ENCODE assay signal across 31 cellular contexts in genomic region chr14:29545714-29546113, GRCh38.
"Had no signal": no experiment of that assay in that cellular context is flagged by ENCODE, and none has a peak within 500 bp of the region (broad histone marks: within the 10 kb centered on the region; RNA-seq: fewer than 3 reads in every experiment).

No MANE protein-coding gene starts in this region.

- ATAC-seq: activated CD8-positive, alpha-beta memory T cell treated with anti-CD3 and anti-CD28 coated beads, Interleukin-2, amount 10 ng/mL, durations not matched to agents 7 days and 5 days; activated CD8-positive, alpha-beta T cell treated with anti-CD3 and anti-CD28 coated beads, Interleukin-2, amount 10 ng/mL, durations not matched to agents 7 days and 5 days; activated naive CD8-positive, alpha-beta T cell treated with anti-CD3 and anti-CD28 coated beads, Interleukin-2, amount 50 U/mL, for 24 hours had no signal

- H3K9me3 ChIP-seq: ascending aorta had no signal

- H3K36me3 ChIP-seq: ascending aorta, cardiac muscle cell had no signal

- H3K27me3 ChIP-seq: ascending aorta, cardiac muscle cell had no signal

- FAIRE-seq: bronchial epithelial cell, TTC549 had no signal

- H3K4me3 ChIP-seq: ascending aorta, cardiac muscle cell had no signal

- DNase-seq: activated B cell treated with CpG ODN at 0.5 μM for 24 hours; activated CD4-positive, alpha-beta memory T cell treated with anti-CD3 and anti-CD28 coated beads for 36 hours; activated CD4-positive, alpha-beta T cell treated with anti-CD3 and anti-CD28 coated beads for 4 hours; activated CD4-positive, alpha-beta T cell treated with anti-CD3 and anti-CD28 coated beads, Interleukin-2, amount 10 ng/mL, durations not matched to agents 24 days and 14 days; activated CD4-positive, alpha-beta T cell treated with anti-CD3 and anti-CD28 coated beads, Interleukin-2, amount 50 U/mL, for 1 hour; activated CD4-positive, alpha-beta T cell treated with anti-CD3 and anti-CD28 coated beads, Interleukin-2, amount 50 U/mL, for 4 hours; activated CD4-positive, CD25-positive, alpha-beta regulatory T cell treated with anti-CD3 and anti-CD28 coated beads, Interleukin-2, amount 50 U/mL, for 72 hours; activated CD8-positive, alpha-beta memory T cell treated with anti-CD3 and anti-CD28 coated beads for 24 hours; activated CD8-positive, alpha-beta memory T cell treated with anti-CD3 and anti-CD28 coated beads, Interleukin-2, amount 10 ng/mL, durations not matched to agents 7 days and 5 days; activated CD8-positive, alpha-beta memory T cell treated with anti-CD3 and anti-CD28 coated beads, Interleukin-2, amount 50 U/mL, for 48 hours; activated CD8-positive, alpha-beta T cell treated with anti-CD3 and anti-CD28 coated beads, Interleukin-2, amount 10 ng/mL, durations not matched to agents 7 days and 5 days; activated effector memory CD4-positive, alpha-beta T cell treated with Interleukin-2 at 50 U/mL for 16 hours; activated gamma-delta T cell; activated naive CD4-positive, alpha-beta T cell treated with anti-CD3 and anti-CD28 coated beads, Interleukin-2, amount 10 ng/mL, durations not matched to agents 7 days and 5 days; activated naive CD4-positive, alpha-beta T cell treated with Interleukin-2 at 50 U/mL for 16 hours; activated naive CD8-positive, alpha-beta T cell treated with anti-CD3 and anti-CD28 coated beads, Interleukin-2, amount 10 ng/mL, durations not matched to agents 7 days and 5 days; activated naive CD8-positive, alpha-beta T cell treated with anti-CD3 and anti-CD28 coated beads, Interleukin-2, amount 50 U/mL, for 24 hours; activated T-cell treated with anti-CD3 and anti-CD28 coated beads, Interleukin-2, amount 50 U/mL, for 24 hours; activated T-cell treated with anti-CD3 and anti-CD28 coated beads, Interleukin-2, amount 50 U/mL, for 48 hours; amygdala; anterior cingulate cortex; caudate nucleus; cerebellar nuclear complex; T-helper 1 cell; T-helper 2 cell; T-helper 9 cell had no signal

- H3K27ac ChIP-seq: ascending aorta, cardiac muscle cell, VCaP had no signal

- H3K4me1 ChIP-seq: ascending aorta had no signal
